Comparison of ENCODE assay signal across 31 cellular contexts in genomic region chr11:19327280-19327679, GRCh38.
"Had no signal": no experiment of that assay in that cellular context is flagged by ENCODE, and none has a peak within 500 bp of the region (broad histone marks: within the 10 kb centered on the region; RNA-seq: fewer than 3 reads in every experiment).

No MANE protein-coding gene starts in this region.

- FAIRE-seq: astrocyte had no signal

- H3K4me3 ChIP-seq: adrenal gland, Peyer's patch had no signal

- H3K27ac ChIP-seq: adrenal gland, Peyer's patch, VCaP had no signal

- ATAC-seq: activated naive CD4-positive, alpha-beta T cell treated with anti-CD3 and anti-CD28 coated beads, Interleukin-2, amount 50 U/mL, for 72 hours; activated T-cell treated with anti-CD3 and anti-CD28 coated beads, Interleukin-2, amount 50 U/mL, for 4 hours; Right ventricle myocardium inferior had no signal

- DNase-seq: activated B cell treated with CpG ODN at 0.5 μM for 24 hours; activated CD4-positive, alpha-beta memory T cell treated with anti-CD3 and anti-CD28 coated beads for 36 hours; activated CD4-positive, alpha-beta T cell treated with anti-CD3 and anti-CD28 coated beads for 4 hours; activated CD4-positive, alpha-beta T cell treated with anti-CD3 and anti-CD28 coated beads, Interleukin-2, amount 50 U/mL, for 1 hour; activated CD4-positive, CD25-positive, alpha-beta regulatory T cell treated with anti-CD3 and anti-CD28 coated beads, Interleukin-2, amount 50 U/mL, for 72 hours; activated CD8-positive, alpha-beta memory T cell treated with anti-CD3 and anti-CD28 coated beads, Interleukin-2, amount 50 U/mL, for 4 hours; activated gamma-delta T cell treated with Interleukin-2 at 50 U/mL for 16 hours; activated naive CD4-positive, alpha-beta T cell treated with anti-CD3 and anti-CD28 coated beads for 36 hours; activated T-cell treated with anti-CD3 and anti-CD28 coated beads for 4 hours; activated T-cell treated with anti-CD3 and anti-CD28 coated beads, Interleukin-2, amount 50 U/mL, for 4 hours; adrenal gland; central memory CD4-positive, alpha-beta T cell; MV-4-11; NCI-H1092; NCI-H1436 treated with DMSO at 0.1 percent for 48 hours; NCI-H2029; NCI-H345; NCI-H748 treated with DMSO at 0.1 percent for 48 hours; NK-92 treated with Interleukin-12 subunit alpha and Interleukin-12 subunit beta, amount 100 ng/mL, for 24 hours; PC-3; Peyer's patch; RPMI8226; SIG-M5; SW 1271; T-helper 1 cell; T-helper 2 cell; T-helper 9 cell had no signal

- H3K4me1 ChIP-seq: adrenal gland, Peyer's patch had no signal

- H3K27me3 ChIP-seq: adrenal gland, Peyer's patch had no signal

- H3K9me3 ChIP-seq: adrenal gland, Peyer's patch had no signal

- H3K36me3 ChIP-seq: adrenal gland, Peyer's patch had no signal
